In the genomic region with DNA sequence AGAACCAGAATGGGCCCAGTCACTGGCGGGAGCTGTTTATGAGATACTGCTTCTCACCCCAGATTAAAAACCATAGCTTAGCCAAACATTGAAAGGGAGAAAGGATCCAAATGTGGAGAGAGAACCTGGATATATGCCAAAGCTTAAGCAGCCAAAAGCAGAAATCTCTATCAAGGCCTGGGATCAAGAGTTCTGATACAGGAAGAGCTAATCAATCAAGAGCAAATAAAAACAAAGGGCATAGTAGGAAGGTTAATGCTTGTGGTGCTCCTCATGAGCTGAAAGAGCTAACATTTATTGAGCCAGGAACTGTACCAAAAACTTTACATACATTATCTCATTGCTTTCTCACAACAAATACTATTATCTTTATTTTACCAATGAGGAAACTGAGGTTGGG, we compare ENCODE assay signal across 23 cellular contexts. TPM values are rescaled to one million over a fixed set of nuclear protein-coding genes. Genes with fewer than 3 reads are reported as not detected.
DNase-seq lines count a peak whose midpoint lies in the region; ATAC-seq and FAIRE-seq lines count a peak whose summit lies in the region.
"Had no signal": no experiment of that assay in that cellular context is flagged by ENCODE, and none has a peak within 500 bp of the region (broad histone marks: within the 10 kb centered on the region; RNA-seq: fewer than 3 reads in every experiment).

No MANE protein-coding gene starts in this region.

- H3K27ac Mint-ChIP-seq in T-helper 2 cell treated with Interferon-gamma antibody and Interleukin-4, amounts not matched to agents 5 μg/mL and 100 μg/mL, for 36 hours = peak overlapping the region; percentile 85
- peak overlapping the region; percentile 99 for H3K27ac Mint-ChIP-seq in activated naive CD8-positive, alpha-beta T cell treated with anti-CD3 and anti-CD28 coated beads, Interleukin-2, amount 10 ng/mL, durations not matched to agents 7 days and 5 days
- H3K27ac Mint-ChIP-seq in natural killer cell treated with Interleukin-12 subunit alpha and Interleukin-12 subunit beta and Interleukin-15 and Interleukin-18, amount 100 ng/mL, for 72 hours = peak overlapping the region; percentile 98 to 99
- H3K27ac Mint-ChIP-seq: brain, H9, naive B cell, type B pancreatic cell had no signal

- peaks cover 42% of the 10 kb centered on the region for H3K4me1 Mint-ChIP-seq in T-helper 2 cell treated with Interferon-gamma antibody and Interleukin-4, amounts not matched to agents 5 μg/mL and 100 μg/mL, for 36 hours (ENCODE audit: low read depth)
- H3K4me1 Mint-ChIP-seq in activated naive CD8-positive, alpha-beta T cell treated with anti-CD3 and anti-CD28 coated beads, Interleukin-2, amount 10 ng/mL, durations not matched to agents 7 days and 5 days = peaks cover 48% of the 10 kb centered on the region
- peaks cover 60% of the 10 kb centered on the region in 2 donors for H3K4me1 Mint-ChIP-seq in natural killer cell treated with Interleukin-12 subunit alpha and Interleukin-12 subunit beta and Interleukin-15 and Interleukin-18, amount 100 ng/mL, for 72 hours (ENCODE audit: low read depth in 2 of 2)
- H3K4me1 Mint-ChIP-seq: brain had no signal

- H3K27me3 Mint-ChIP-seq in T-helper 2 cell treated with Interferon-gamma antibody and Interleukin-4, amounts not matched to agents 5 μg/mL and 100 μg/mL, for 36 hours (ENCODE audit: low read depth) = no peaks in the 10 kb centered on the region
- no peaks in the 10 kb centered on the region for H3K27me3 Mint-ChIP-seq in activated naive CD8-positive, alpha-beta T cell treated with anti-CD3 and anti-CD28 coated beads, Interleukin-2, amount 10 ng/mL, durations not matched to agents 7 days and 5 days
- H3K27me3 Mint-ChIP-seq in natural killer cell treated with Interleukin-12 subunit alpha and Interleukin-12 subunit beta and Interleukin-15 and Interleukin-18, amount 100 ng/mL, for 72 hours = no peaks in the 10 kb centered on the region
- H3K27me3 Mint-ChIP-seq: naive B cell had no signal

- FAIRE-seq in GM19239 (lab: Jason Lieb, UNC) = peak; percentile 68
- FAIRE-seq: TTC549 had no signal

- peaks cover 48% of the 10 kb centered on the region for H3K36me3 Mint-ChIP-seq in T-helper 2 cell treated with Interferon-gamma antibody and Interleukin-4, amounts not matched to agents 5 μg/mL and 100 μg/mL, for 36 hours (ENCODE audit: low read depth)
- H3K36me3 Mint-ChIP-seq in activated naive CD8-positive, alpha-beta T cell treated with anti-CD3 and anti-CD28 coated beads, Interleukin-2, amount 10 ng/mL, durations not matched to agents 7 days and 5 days = peaks cover 53% of the 10 kb centered on the region
- H3K36me3 Mint-ChIP-seq in natural killer cell treated with Interleukin-12 subunit alpha and Interleukin-12 subunit beta and Interleukin-15 and Interleukin-18, amount 100 ng/mL, for 72 hours = peaks cover 15% of the 10 kb centered on the region
- H3K36me3 Mint-ChIP-seq: brain, naive B cell, type B pancreatic cell had no signal

- no peak overlapping the region for H3K4me3 ChIP-seq in SJCRH30
- H3K4me3 ChIP-seq: BLaER1 had no signal

- H3K27ac ChIP-seq in SJCRH30 = no peak overlapping the region
- H3K27ac ChIP-seq: BLaER1 had no signal

- DNase-seq in T-helper 2 cell treated with Interferon-gamma antibody and Interleukin-4, amounts not matched to agents 5 μg/mL and 100 μg/mL, for 36 hours (ENCODE audit: low spot score) = no peak
- DNase-seq in T-helper 2 cell (no peak), GM19239 (ENCODE audit: insufficient read length, low spot score) (no peak), SJCRH30 (no peak)
- DNase-seq in activated naive CD8-positive, alpha-beta T cell treated with anti-CD3 and anti-CD28 coated beads, Interleukin-2, amount 10 ng/mL, durations not matched to agents 7 days and 5 days = no peak
- no peak for DNase-seq in natural killer cell treated with Interleukin-12 subunit alpha and Interleukin-12 subunit beta and Interleukin-15 and Interleukin-18, amount 100 ng/mL, for 72 hours (ENCODE audit: low spot score)
- DNase-seq: 8988T, activated gamma-delta T cell treated with Interleukin-2 at 50 U/mL for 16 hours, H9, Karpas-422, mammary epithelial cell, naive B cell, NCI-H1092 treated with DMSO at 0.1 percent for 48 hours, NCI-H2171 treated with DMSO at 0.1 percent for 48 hours, posterior cingulate gyrus, SK-N-SH had no signal

- ATAC-seq in activated naive CD8-positive, alpha-beta T cell treated with anti-CD3 and anti-CD28 coated beads, Interleukin-2, amount 10 ng/mL, durations not matched to agents 7 days and 5 days (ENCODE audit: low read depth) = no peak
- no peak for ATAC-seq in natural killer cell treated with Interleukin-12 subunit alpha and Interleukin-12 subunit beta and Interleukin-15 and Interleukin-18, amount 100 ng/mL, for 72 hours
- no peak for ATAC-seq in HG02938 (IDR thresholded peaks at IDR 0.05; ENCODE audit: unreplicated experiment)
- no peak for ATAC-seq in GM21381 (IDR thresholded peaks at IDR 0.05; ENCODE audit: unreplicated experiment)

- no peaks in the 10 kb centered on the region for H3K36me3 ChIP-seq in SJCRH30
- H3K36me3 ChIP-seq: BLaER1 had no signal

- no peaks in the 10 kb centered on the region for H3K4me1 ChIP-seq in SJCRH30

- H3K27me3 ChIP-seq in SJCRH30 = peaks cover 9% of the 10 kb centered on the region
- H3K27me3 ChIP-seq: BLaER1 had no signal

- H3K9me3 ChIP-seq in SJCRH30 (replicated peaks) = no peaks in the 10 kb centered on the region
- H3K9me3 ChIP-seq: BLaER1, SK-N-SH had no signal

- H3K9me3 Mint-ChIP-seq in T-helper 2 cell treated with Interferon-gamma antibody and Interleukin-4, amounts not matched to agents 5 μg/mL and 100 μg/mL, for 36 hours = no peaks in the 10 kb centered on the region
- no peaks in the 10 kb centered on the region for H3K9me3 Mint-ChIP-seq in activated naive CD8-positive, alpha-beta T cell treated with anti-CD3 and anti-CD28 coated beads, Interleukin-2, amount 10 ng/mL, durations not matched to agents 7 days and 5 days
- no peaks in the 10 kb centered on the region for H3K9me3 Mint-ChIP-seq in natural killer cell treated with Interleukin-12 subunit alpha and Interleukin-12 subunit beta and Interleukin-15 and Interleukin-18, amount 100 ng/mL, for 72 hours
- H3K9me3 Mint-ChIP-seq: brain, H9, naive B cell, type B pancreatic cell had no signal

- POLR2A ChIA-PET in activated naive CD8-positive, alpha-beta T cell treated with anti-CD3 and anti-CD28 coated beads, Interleukin-2, amount 10 ng/mL, durations not matched to agents 7 days and 5 days (lab: Charles Lee) = interaction anchor here (0.7 to 7.2 kb wide), 14 partner anchors 8 to 367 kb away, joined by 3 to 172 read pairs (median 9); partner anchors contain the start of genes PEX12, SLFN11, SLFN13 and SLFN5

- peak overlapping the region; percentile 88 for H3K4me3 Mint-ChIP-seq in T-helper 2 cell treated with Interferon-gamma antibody and Interleukin-4, amounts not matched to agents 5 μg/mL and 100 μg/mL, for 36 hours
- peak overlapping the region; percentile 94 for H3K4me3 Mint-ChIP-seq in activated naive CD8-positive, alpha-beta T cell treated with anti-CD3 and anti-CD28 coated beads, Interleukin-2, amount 10 ng/mL, durations not matched to agents 7 days and 5 days
- H3K4me3 Mint-ChIP-seq in natural killer cell treated with Interleukin-12 subunit alpha and Interleukin-12 subunit beta and Interleukin-15 and Interleukin-18, amount 100 ng/mL, for 72 hours = peak overlapping the region; percentile 91
- H3K4me3 Mint-ChIP-seq: brain, H9, naive B cell, type B pancreatic cell had no signal

RNA-seq across cellular contexts. Expression of gene SLFN12L, which starts 2.8 kb away (rescaled TPM):
- 100 to 1,000 TPM; 133 to 139 TPM for total RNA-seq in activated naive CD8-positive, alpha-beta T cell treated with anti-CD3 and anti-CD28 coated beads, Interleukin-2, amount 10 ng/mL, durations not matched to agents 7 days and 5 days
- total RNA-seq in natural killer cell treated with Interleukin-12 subunit alpha and Interleukin-12 subunit beta and Interleukin-15 and Interleukin-18, amount 100 ng/mL, for 72 hours = 10 to 100 TPM; 40.2 to 83.7 TPM
- total RNA-seq in SJCRH30 (2014; rRNA removed; shearing (Covaris generic)) = not detected in 2 replicates
- total RNA-seq: epithelial cell of proximal tubule, H9 had no signal

RNA-seq across cellular contexts. Expression of gene SLFN14, which starts 25.9 kb away (rescaled TPM):
- not detected for total RNA-seq in activated naive CD8-positive, alpha-beta T cell treated with anti-CD3 and anti-CD28 coated beads, Interleukin-2, amount 10 ng/mL, durations not matched to agents 7 days and 5 days
- total RNA-seq in natural killer cell treated with Interleukin-12 subunit alpha and Interleukin-12 subunit beta and Interleukin-15 and Interleukin-18, amount 100 ng/mL, for 72 hours = not detected
- not detected in 2 replicates for total RNA-seq in SJCRH30 (2014; rRNA removed; shearing (Covaris generic))
- total RNA-seq: epithelial cell of proximal tubule, H9, mammary epithelial cell had no signal

RNA-seq across cellular contexts. Expression of gene PEX12, which starts 43.7 kb away (rescaled TPM):
- 1 to 10 TPM; 4.4 to 4.6 TPM for total RNA-seq in activated naive CD8-positive, alpha-beta T cell treated with anti-CD3 and anti-CD28 coated beads, Interleukin-2, amount 10 ng/mL, durations not matched to agents 7 days and 5 days
- total RNA-seq in natural killer cell treated with Interleukin-12 subunit alpha and Interleukin-12 subunit beta and Interleukin-15 and Interleukin-18, amount 100 ng/mL, for 72 hours = 1 to 10 TPM; 3.5 to 4.5 TPM
- total RNA-seq in SJCRH30 (2014; rRNA removed; shearing (Covaris generic)) = 8.4 and 9.4 TPM in 2 replicates

RNA-seq across cellular contexts. Expression of gene AP2B1, which starts 52.4 kb away (rescaled TPM):
- 100 to 1,000 TPM; 154 to 163 TPM for total RNA-seq in activated naive CD8-positive, alpha-beta T cell treated with anti-CD3 and anti-CD28 coated beads, Interleukin-2, amount 10 ng/mL, durations not matched to agents 7 days and 5 days
- total RNA-seq in natural killer cell treated with Interleukin-12 subunit alpha and Interleukin-12 subunit beta and Interleukin-15 and Interleukin-18, amount 100 ng/mL, for 72 hours = 100 to 1,000 TPM; 158 to 171 TPM
- total RNA-seq in SJCRH30 (2014; rRNA removed; shearing (Covaris generic)) = 113 and 123 TPM in 2 replicates

Comparison
In these comparisons a context has a peak if more than half of its experiments do, and no peak if none do; other contexts are left out.
1. RNA of gene SLFN12L, which starts 2.8 kb away (total RNA-seq): 133 to 139 TPM in activated naive CD8-positive, alpha-beta T cell treated with anti-CD3 and anti-CD28 coated beads, Interleukin-2, amount 10 ng/mL, durations not matched to agents 7 days and 5 days and 40.2 to 83.7 TPM in natural killer cell treated with Interleukin-12 subunit alpha and Interleukin-12 subunit beta and Interleukin-15 and Interleukin-18, amount 100 ng/mL, for 72 hours; not detected in SJCRH30; every median in the first group is over 10 times any median in the second.
2. Peak in every context shown above with its lines, with median percentiles within 50 percentile points of each other: H3K27ac Mint-ChIP-seq and H3K4me3 Mint-ChIP-seq.